8 cellular contexts compared by ENCODE assay signal in the genomic region with DNA sequence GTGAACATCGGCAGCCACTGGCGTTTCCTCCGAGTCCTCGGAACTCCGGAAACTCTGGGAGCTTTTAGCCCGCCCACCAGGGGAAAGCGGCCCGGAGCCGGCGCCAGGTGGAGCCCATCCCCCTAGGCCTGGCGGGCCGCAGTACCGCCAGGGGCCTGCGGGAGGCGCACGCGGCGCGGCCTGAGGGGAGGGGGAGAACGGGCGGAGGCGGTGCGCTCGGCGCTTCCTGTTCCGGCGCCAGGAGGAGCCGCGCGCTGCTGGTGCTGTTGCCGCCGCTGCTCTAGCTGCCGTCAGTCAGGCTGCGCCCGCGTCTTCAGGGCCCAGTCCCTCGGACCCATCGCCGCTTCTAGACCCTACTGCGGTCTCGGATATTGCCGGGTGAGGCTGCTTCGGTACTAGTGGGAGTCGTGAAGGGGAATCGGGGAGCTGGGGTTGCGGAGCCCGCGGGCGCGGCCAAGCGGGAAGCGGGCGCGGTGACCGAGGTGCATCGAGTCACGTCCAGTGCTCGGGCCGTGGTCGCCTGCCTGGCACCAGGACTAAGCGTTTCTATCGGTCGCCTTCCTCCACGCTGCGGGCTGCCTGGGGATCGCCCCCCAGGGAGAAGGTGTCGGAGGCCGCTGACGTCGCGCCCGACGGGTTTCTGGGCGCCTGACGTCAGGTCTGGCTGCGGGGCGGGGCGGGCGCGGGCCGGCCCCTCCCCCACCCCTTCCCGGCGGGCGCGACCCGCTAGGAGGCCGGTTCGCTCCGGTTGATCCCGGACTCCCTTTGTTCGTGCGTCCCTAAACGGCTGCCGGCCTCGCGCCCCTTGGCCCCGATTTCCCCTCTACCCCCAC. TPM values are rescaled to one million over a fixed set of nuclear protein-coding genes. Genes with fewer than 3 reads are reported as not detected.
DNase-seq lines count a peak whose midpoint lies in the region; ATAC-seq and TF ChIP-seq lines count a peak whose summit lies in the region.

A gene (plus strand): TSS at position 222 of the 833 bp plus-strand sequence. CDS start 10,037 bp downstream, outside the sequence.

- H3K4me3 ChIP-seq in IMR-90 (ENCODE audit: insufficient read depth, low read depth, low read length) (peak within 1 kb of the TSS; percentile 79), OCI-LY7 (ENCODE audit: low read depth, low read length, poor library complexity, severe bottlenecking) (peak within 1 kb of the TSS; percentile 95)

- H3K9ac ChIP-seq in IMR-90 (ENCODE audit: low read depth, low read length), result peak within 1 kb of the TSS; percentile 100

- H2BK20ac ChIP-seq in IMR-90 (ENCODE audit: low read depth, low read length), result peak within 1 kb of the TSS; percentile 67; the same call in 1 of the 2 replicates

- H3K9me1 ChIP-seq in IMR-90 (ENCODE audit: insufficient read depth, low read length), result no peaks in the 10 kb centered on the region

- H4K91ac ChIP-seq in IMR-90 (ENCODE audit: insufficient read depth, low read depth, low read length), result peak within 1 kb of the TSS; percentile 97

- H2AK9ac ChIP-seq in IMR-90 (replicated peaks; ENCODE audit: low read depth, low read length, poor library complexity), result peak within 1 kb of the TSS; percentile 98

- CTCF ChIA-PET in IMR-90 (lab: Yijun Ruan, JAX) (interaction anchor here (0.5 to 1.7 kb wide), 16 partner anchors 9 to 139 kb away, joined by 3 to 11 read pairs (median 3); no protein-coding TSS in a partner anchor), OCI-LY7 (lab: Charles Lee; ENCODE audit: unreplicated experiment) (interaction anchor here (1.0 to 1.5 kb wide), 2 partner anchors 25 to 51 kb away, joined by 3 to 6 read pairs; no protein-coding TSS in a partner anchor)

- no peaks in the 10 kb centered on the region for H3K9me2 ChIP-seq in OCI-LY7 (ENCODE audit: insufficient read depth, low read length)

- H2BK5ac ChIP-seq in IMR-90 (ENCODE audit: low read depth, low read length, poor library complexity, severe bottlenecking), result peak within 1 kb of the TSS; percentile 94

- H4K20me1 ChIP-seq in IMR-90 (ENCODE audit: insufficient read depth, low read length) (peaks cover 45% of the 10 kb centered on the region), OCI-LY7 (ENCODE audit: insufficient read depth, low read length) (peaks cover 27% of the 10 kb centered on the region)

- H3K79me1 ChIP-seq in IMR-90 (ENCODE audit: low read depth in 1 of 2, low read length in 2 of 2), result peaks cover 10 to 31% of the 10 kb centered on the region in 2 experiments

- peak within 1 kb of the TSS; percentile 85 for H3K18ac ChIP-seq in IMR-90 (ENCODE audit: low read depth, low read length)

- H3K4me1 ChIP-seq in IMR-90 (ENCODE audit: control insufficient read depth, insufficient read depth, low read length) (no peaks in the 10 kb centered on the region), OCI-LY7 (ENCODE audit: insufficient read depth, low read length, poor library complexity, severe bottlenecking) (peaks cover 20% of the 10 kb centered on the region)

- DNase-seq in DMS 273 treated with DMSO at 0.1 percent for 48 hours (lab: John Stamatoyannopoulos, UW) (peak; percentile 80), IMR-90 (peak; percentile 88), OCI-LY7 (ENCODE audit: low spot score) (peak; percentile 92), activated T-cell treated with anti-CD3 and anti-CD28 coated beads for 24 hours (ENCODE audit: low read depth) (peak; percentile 86), epithelial cell of prostate (ENCODE audit: low read depth, low spot score) (peak; percentile 57), mucosa of gallbladder (ENCODE audit: low spot score) (peak; percentile 90)
- DNase-seq in stimulated activated CD8-positive, alpha-beta memory T cell treated with anti-CD3 and anti-CD28 coated beads, Interleukin-4, amount 100 ng/mL, for 4 hours (ENCODE audit: low read depth in 2 of 2, low spot score in 1 of 2), result peak; percentile 67 to 76

- peak; percentile 99 for TF ChIP-seq CTCF in IMR-90 (conservative IDR thresholded peaks at IDR 0.05; ENCODE audit: low read depth, low read length)
- peak; percentile 87 for TF ChIP-seq CTCF in OCI-LY7 (conservative IDR thresholded peaks at IDR 0.05; ENCODE audit: low read length)

- H2BK15ac ChIP-seq in IMR-90 (ENCODE audit: low read depth, low read length), result peak within 1 kb of the TSS; percentile 86; the same call in 2 of the 3 replicates

- H3K56ac ChIP-seq in IMR-90 (ENCODE audit: extremely low read depth, insufficient read depth, low read length), result peak within 1 kb of the TSS; percentile 99

- TF ChIP-seq RAD21 in IMR-90 (IDR thresholded peaks at IDR 0.05; ENCODE audit: low read length), result peak; percentile 67

- peaks cover 51% of the 10 kb centered on the region for H3K79me2 ChIP-seq in OCI-LY7 (ENCODE audit: insufficient read depth, low read depth, low read length)

- H3K27ac ChIP-seq in IMR-90 (ENCODE audit: insufficient read depth, low read length) (peak within 1 kb of the TSS; percentile 95), OCI-LY7 (ENCODE audit: low read depth, low read length, poor library complexity, severe bottlenecking) (peak within 1 kb of the TSS; percentile 81), epithelial cell of prostate (peak within 1 kb of the TSS; percentile 97)

- peak within 1 kb of the TSS; percentile 99 to 100 for H4K8ac ChIP-seq in IMR-90 (ENCODE audit: low read depth in 2 of 2, low read length in 2 of 2)

- TF ChIP-seq POLR2A in IMR-90 (IDR thresholded peaks at IDR 0.05; ENCODE audit: low read depth, low read length), result peak; percentile 98

- peak within 1 kb of the TSS; percentile 87 for H2BK120ac ChIP-seq in IMR-90 (ENCODE audit: low read depth, low read length)

- H3K36me3 ChIP-seq in IMR-90 (ENCODE audit: control insufficient read depth, insufficient read depth, low read length), result peaks cover 5% of the 10 kb centered on the region; the same call in 1 of the 2 replicates
- peaks cover 40% of the 10 kb centered on the region for H3K36me3 ChIP-seq in OCI-LY7 (ENCODE audit: insufficient read depth, low read length)

- peak; percentile 82 for ATAC-seq in GM21526 (IDR thresholded peaks at IDR 0.05; ENCODE audit: low FRiP score, unreplicated experiment)
- ATAC-seq in IMR-90 (ENCODE audit: low read depth), result peak; percentile 96

- dilution Hi-C loops in IMR-90 (cut with HindIII; ENCODE audit: low sequenced_read_pairs, unreplicated experiment), result no loop called here

- WGBS in IMR-90 (ENCODE audit: extremely low coverage in 2 of 2, insufficient read length in 1 of 2), 2 experiments, result 1% methylated on average over 36 of the region's 97 CpGs; no CpG with 5 or more reads in 1 of the 2 experiments

- peak within 1 kb of the TSS; percentile 100 for H3K4ac ChIP-seq in IMR-90 (ENCODE audit: low read depth, low read length)

- intact Hi-C loops in IMR-90 (cut with micrococcal nuclease), result no loop called here
- intact Hi-C loops in OCI-LY7 (cut with micrococcal nuclease; ENCODE audit: unreplicated experiment), result loop anchor here (1.0 to 10.0 kb wide), 2 partner anchors 24 to 223 kb away; a partner anchor contains a TSS

- H3K4me2 ChIP-seq in IMR-90 (ENCODE audit: low read depth, low read length) (peak within 1 kb of the TSS; percentile 99), OCI-LY7 (ENCODE audit: low read length) (peak within 1 kb of the TSS; percentile 87)

- peak within 1 kb of the TSS; percentile 97 for H4K5ac ChIP-seq in IMR-90 (ENCODE audit: low read depth, low read length)

- POLR2A ChIA-PET in IMR-90 (lab: Charles Lee; ENCODE audit: unreplicated experiment), result interaction anchor here (0.6 kb wide), 1 partner anchor 36 kb away, joined by 4 read pairs; no protein-coding TSS in a partner anchor
- POLR2A ChIA-PET in OCI-LY7 (lab: Charles Lee), result interaction anchor here (0.7 to 2.5 kb wide), 12 partner anchors 9 to 139 kb away, joined by 3 to 15 read pairs (median 4); a partner anchor contains a TSS

- peak within 1 kb of the TSS; percentile 100 for H3K14ac ChIP-seq in IMR-90 (replicated peaks; ENCODE audit: low read depth, low read length)

- H2AFZ ChIP-seq in IMR-90 (replicated peaks; ENCODE audit: low read length, poor library complexity), result peak within 1 kb of the TSS; percentile 100
- peak within 1 kb of the TSS; percentile 96 for H2AFZ ChIP-seq in OCI-LY7 (ENCODE audit: low read length)

- BruUV-seq in IMR-90 (replicated peaks; lab: Mats Ljungman, UMichigan), result no TSS peak
- BruUV-seq in OCI-LY7 (replicated peaks; lab: Mats Ljungman, UMichigan), result no TSS peak

- peak within 1 kb of the TSS; percentile 99 for H3K23ac ChIP-seq in IMR-90 (ENCODE audit: low read depth, low read length)

- H3K27me3 ChIP-seq in IMR-90 (ENCODE audit: control insufficient read depth, insufficient read depth, low read length), result no peaks in the 10 kb centered on the region

- H3K9me3 ChIP-seq in IMR-90 (ENCODE audit: control insufficient read depth, insufficient read depth, low read length) (no peaks in the 10 kb centered on the region), OCI-LY7 (ENCODE audit: low read length) (no peaks in the 10 kb centered on the region)

- peak within 1 kb of the TSS; percentile 97 for H2AK5ac ChIP-seq in IMR-90 (ENCODE audit: low read depth, low read length)

- in situ Hi-C loops in IMR-90 (cut with MboI; ENCODE audit: low sequenced_read_pairs), result no loop called here

TF ChIP-seq in IMR-90, 13 proteins besides CTCF, POLR2A, EP300 and RAD21 (continues in another document):
- TF ChIP-seq NFE2L2 (IDR thresholded peaks at IDR 0.05; ENCODE audit: low read depth, low read length), result no peak
- TF ChIP-seq, protein P1, sequence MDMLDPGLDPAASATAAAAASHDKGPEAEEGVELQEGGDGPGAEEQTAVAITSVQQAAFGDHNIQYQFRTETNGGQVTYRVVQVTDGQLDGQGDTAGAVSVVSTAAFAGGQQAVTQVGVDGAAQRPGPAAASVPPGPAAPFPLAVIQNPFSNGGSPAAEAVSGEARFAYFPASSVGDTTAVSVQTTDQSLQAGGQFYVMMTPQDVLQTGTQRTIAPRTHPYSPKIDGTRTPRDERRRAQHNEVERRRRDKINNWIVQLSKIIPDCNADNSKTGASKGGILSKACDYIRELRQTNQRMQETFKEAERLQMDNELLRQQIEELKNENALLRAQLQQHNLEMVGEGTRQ (IDR thresholded peaks at IDR 0.05; ENCODE audit: low read depth, low read length), result peak; percentile 44; the same call in 1 of the 2 replicates
- peak; percentile 96 for TF ChIP-seq CHD1 (IDR thresholded peaks at IDR 0.05; ENCODE audit: low read depth, low read length)
- peak; percentile 55 for TF ChIP-seq SMC3 (IDR thresholded peaks at IDR 0.05; ENCODE audit: low read depth, low read length)
- peak; percentile 99 for TF ChIP-seq MAZ (IDR thresholded peaks at IDR 0.05; ENCODE audit: borderline replicate concordance, low read depth, low read length)
- TF ChIP-seq BHLHE40 (IDR thresholded peaks at IDR 0.05; ENCODE audit: low read depth, low read length), result peak; percentile 30; the same call in 1 of the 2 replicates
- TF ChIP-seq FOS (IDR thresholded peaks at IDR 0.05; ENCODE audit: low read depth, low read length), result 0 out of 2 replicates have a peak, but pooled peaks have one; percentile 8
- no peak for TF ChIP-seq CEBPB (IDR thresholded peaks at IDR 0.05; ENCODE audit: low read depth, low read length)

RNA-seq across cellular contexts. Expression of the gene that starts here (rescaled TPM):
- total RNA-seq in IMR-90 (2012; rRNA removed) (37.2 and 44.8 TPM in 2 replicates), OCI-LY7 (2022) (92.2 and 94.8 TPM in 2 replicates), mucosa of gallbladder (80.0 TPM)
- polyA plus RNA-seq in IMR-90 (2012; rRNA removed), result 168 and 201 TPM in 2 replicates
- 131 and 180 TPM in 2 replicates for polyA plus RNA-seq in IMR-90 (2012; cell fraction: cytosol; rRNA removed)
- polyA plus RNA-seq in IMR-90 (2012; cell fraction: nucleus; rRNA removed; ENCODE audit: low replicate concordance), result 51.1 and 80.0 TPM in 2 replicates
- 24.6 and 27.9 TPM in 2 replicates for total RNA-seq in OCI-LY7 (2014; rRNA removed; shearing (Covaris generic))

Comparison
In these comparisons a context has a peak if more than half of its experiments do, and no peak if none do; other contexts are left out.
1. Peak in every context shown above with its lines: DNase-seq, ATAC-seq, H3K4me3 ChIP-seq and H3K27ac ChIP-seq.